ENCODE assay signal across 11 cellular contexts in the genomic region with DNA sequence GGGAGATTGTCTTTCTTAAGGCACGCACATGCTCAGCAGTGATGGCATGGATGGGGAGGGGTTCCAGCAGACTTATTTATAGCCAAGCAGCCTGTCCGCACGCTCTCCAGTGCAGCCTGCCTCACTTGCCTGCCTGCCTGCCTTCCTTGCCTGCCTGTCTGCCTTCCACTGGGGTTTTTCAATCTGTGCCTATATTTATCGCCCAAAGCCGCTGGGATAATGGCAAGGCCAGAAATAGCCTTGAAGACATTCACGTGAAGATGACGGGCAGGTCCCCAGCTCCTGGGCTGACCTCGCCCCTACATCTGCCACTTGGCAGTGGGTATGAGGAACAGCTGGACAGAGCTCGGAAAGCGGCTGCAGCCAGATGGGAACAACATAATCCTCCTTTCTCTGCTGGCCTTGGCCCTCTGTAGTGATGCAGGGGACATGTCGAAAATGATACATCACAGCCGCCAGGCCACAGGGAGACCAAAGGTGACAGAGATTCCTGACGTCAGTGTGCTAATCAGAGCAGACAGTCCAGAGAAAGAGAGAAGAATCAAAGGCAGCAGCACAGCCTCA. TPM values are rescaled to one million over a fixed set of nuclear protein-coding genes. Genes with fewer than 3 reads are reported as not detected.
DNase-seq lines count a peak whose midpoint lies in the region; ATAC-seq and TF ChIP-seq lines count a peak whose summit lies in the region.
"Had no signal": no experiment of that assay in that cellular context is flagged by ENCODE, and none has a peak within 500 bp of the region (broad histone marks: within the 10 kb centered on the region; RNA-seq: fewer than 3 reads in every experiment).

No MANE protein-coding gene starts in this region.

- H2BK5ac ChIP-seq in IMR-90 (ENCODE audit: low read depth, low read length, poor library complexity, severe bottlenecking): no peak overlapping the region

- H3K4me1 ChIP-seq in IMR-90 (ENCODE audit: control insufficient read depth, insufficient read depth, low read length) (peaks cover 36% of the 10 kb centered on the region), body of pancreas (peaks cover 16% of the 10 kb centered on the region), left ventricle myocardium inferior (peaks cover 100% of the 10 kb centered on the region)
- H3K4me1 ChIP-seq: parathyroid adenoma had no signal

- in situ Hi-C loops in IMR-90 (cut with MboI; ENCODE audit: low sequenced_read_pairs): no loop called here
- in situ Hi-C loops in ACHN (cut with HindIII; ENCODE audit: low pct_ligation_motif_present, low pct_unique_long_range_greater_than_20kb, low sequenced_read_pairs): no loop called here

- H3K27ac ChIP-seq in IMR-90 (ENCODE audit: insufficient read depth, low read length) (no peak overlapping the region), body of pancreas (peak overlapping the region in 1 of 4 donors; percentile 12), left ventricle myocardium inferior (replicated peaks) (peak overlapping the region; percentile 91)
- H3K27ac ChIP-seq: parathyroid adenoma had no signal

- POLR2A ChIA-PET in IMR-90 (lab: Charles Lee; ENCODE audit: unreplicated experiment): no interaction called here
- POLR2A ChIA-PET in GM10248 (lab: Yijun Ruan, JAX): no interaction called here

- H2AK9ac ChIP-seq in IMR-90 (replicated peaks; ENCODE audit: low read depth, low read length, poor library complexity): peak overlapping the region; percentile 65

- no peak for TF ChIP-seq RAD21 in IMR-90 (IDR thresholded peaks at IDR 0.05; ENCODE audit: low read length)

- no peak overlapping the region for H3K4me3 ChIP-seq in IMR-90 (ENCODE audit: insufficient read depth, low read depth, low read length)
- H3K4me3 ChIP-seq in body of pancreas: no peak overlapping the region
- H3K4me3 ChIP-seq in left ventricle myocardium inferior: peak overlapping the region; percentile 9

- H3K56ac ChIP-seq in IMR-90 (ENCODE audit: extremely low read depth, insufficient read depth, low read length): no peak overlapping the region

- H3K4ac ChIP-seq in IMR-90 (ENCODE audit: low read depth, low read length): no peak overlapping the region

- H3K27me3 ChIP-seq in IMR-90 (ENCODE audit: control insufficient read depth, insufficient read depth, low read length): peaks cover 2% of the 10 kb centered on the region; the same call in 1 of the 2 replicates
- no peaks in the 10 kb centered on the region for H3K27me3 ChIP-seq in body of pancreas
- H3K27me3 ChIP-seq in left ventricle myocardium inferior (ENCODE audit: low read depth): no peaks in the 10 kb centered on the region

- BruUV-seq in IMR-90 (replicated peaks; lab: Mats Ljungman, UMichigan): no TSS peak

- H4K8ac ChIP-seq in IMR-90 (ENCODE audit: low read depth in 2 of 2, low read length in 2 of 2): no peak overlapping the region

- no peaks in the 10 kb centered on the region for H3K9me3 ChIP-seq in IMR-90 (ENCODE audit: control insufficient read depth, insufficient read depth, low read length)
- H3K9me3 ChIP-seq in body of pancreas: no peaks in the 10 kb centered on the region
- H3K9me3 ChIP-seq in left ventricle myocardium inferior (replicated peaks): no peaks in the 10 kb centered on the region

- H3K9me1 ChIP-seq in IMR-90 (ENCODE audit: insufficient read depth, low read length): peaks cover 31% of the 10 kb centered on the region

- H2AK5ac ChIP-seq in IMR-90 (ENCODE audit: low read depth, low read length): peak overlapping the region; percentile 39; the same call in 1 of the 2 replicates

- H3K14ac ChIP-seq in IMR-90 (replicated peaks; ENCODE audit: low read depth, low read length): no peak overlapping the region

- DNase-seq in IMR-90 (no peak), body of pancreas (peak in 3 of 4 donors; percentile 24 to 39 (median 34)), left ventricle myocardium inferior (peak; percentile 75), retina (peak; percentile 70), ACHN (no peak), head of caudate nucleus (no peak), hepatic stellate cell (ENCODE audit: low spot score) (no peak), GM10248 (ENCODE audit: extremely low spot score) (no peak)
- DNase-seq: activated CD4-positive, CD25-positive, alpha-beta regulatory T cell; activated T-cell treated with anti-CD3 and anti-CD28 coated beads, Interleukin-2, amount 50 U/mL, for 1 hour had no signal

- CTCF ChIA-PET in IMR-90 (lab: Yijun Ruan, JAX): no interaction called here
- CTCF ChIA-PET in GM10248 (lab: Yijun Ruan, JAX): no interaction called here

- H2AFZ ChIP-seq in IMR-90 (replicated peaks; ENCODE audit: low read length, poor library complexity): no peak overlapping the region
- H2AFZ ChIP-seq: parathyroid adenoma had no signal

- H3K79me1 ChIP-seq in IMR-90 (ENCODE audit: low read depth in 1 of 2, low read length in 2 of 2): peaks cover 0 to 36% of the 10 kb centered on the region in 2 experiments; a peak in 2 of 4 replicates

- H4K5ac ChIP-seq in IMR-90 (ENCODE audit: low read depth, low read length): no peak overlapping the region

- TF ChIP-seq POLR2A in IMR-90 (IDR thresholded peaks at IDR 0.05; ENCODE audit: low read depth, low read length) (no peak), body of pancreas (IDR thresholded peaks at IDR 0.05) (no peak)

- WGBS in IMR-90 (ENCODE audit: extremely low coverage in 2 of 2, insufficient read length in 1 of 2), 2 experiments: 81% methylated on average over 8 of the region's 13 CpGs; no CpG with 5 or more reads in 1 of the 2 experiments
- 72 to 83% methylated on average over 12 to 13 of the region's 13 CpGs for WGBS in body of pancreas, 2 donors

- H3K9ac ChIP-seq in IMR-90 (ENCODE audit: low read depth, low read length): no peak overlapping the region
- H3K9ac ChIP-seq: parathyroid adenoma had no signal

- ATAC-seq in IMR-90 (ENCODE audit: low read depth) (no peak), body of pancreas (peak; percentile 36)

- no peak overlapping the region for H2BK20ac ChIP-seq in IMR-90 (ENCODE audit: low read depth, low read length)

- H2BK120ac ChIP-seq in IMR-90 (ENCODE audit: low read depth, low read length): no peak overlapping the region

- H3K4me2 ChIP-seq in IMR-90 (ENCODE audit: low read depth, low read length): no peak overlapping the region

- intact Hi-C loops in IMR-90 (cut with micrococcal nuclease): no loop called here
- intact Hi-C loops in body of pancreas (cut with DNase I): no loop called here
- intact Hi-C loops in left ventricle myocardium inferior (cut with micrococcal nuclease): no loop called here
- intact Hi-C loops in head of caudate nucleus (cut with DNase I): no loop called here

- no peak overlapping the region for H3K18ac ChIP-seq in IMR-90 (ENCODE audit: low read depth, low read length)

- dilution Hi-C loops in IMR-90 (cut with HindIII; ENCODE audit: low sequenced_read_pairs, unreplicated experiment): no loop called here

- TF ChIP-seq CTCF in IMR-90 (conservative IDR thresholded peaks at IDR 0.05; ENCODE audit: low read depth, low read length) (no peak), body of pancreas (IDR thresholded peaks at IDR 0.05) (no peak), left ventricle myocardium inferior (IDR thresholded peaks at IDR 0.05; ENCODE audit: borderline replicate concordance) (no peak), GM10248 (IDR thresholded peaks at IDR 0.05; ENCODE audit: control extremely low read depth, extremely low read depth, low read depth, missing control alignments) (no peak)

- H4K91ac ChIP-seq in IMR-90 (ENCODE audit: insufficient read depth, low read depth, low read length): no peak overlapping the region

- H3K23ac ChIP-seq in IMR-90 (ENCODE audit: low read depth, low read length): no peak overlapping the region

- H3K36me3 ChIP-seq in IMR-90 (ENCODE audit: control insufficient read depth, insufficient read depth, low read length): peaks cover 1% of the 10 kb centered on the region; the same call in 1 of the 2 replicates
- H3K36me3 ChIP-seq in body of pancreas (replicated peaks in 1 of 2; ENCODE audit: insufficient read depth in 1 of 2, low read depth in 2 of 2): no peaks in the 10 kb centered on the region
- H3K36me3 ChIP-seq in left ventricle myocardium inferior: no peaks in the 10 kb centered on the region

- peaks cover 30% of the 10 kb centered on the region for H4K20me1 ChIP-seq in IMR-90 (ENCODE audit: insufficient read depth, low read length)

- peak overlapping the region; percentile 41; the same call in 1 of the 3 replicates for H2BK15ac ChIP-seq in IMR-90 (ENCODE audit: low read depth, low read length)

TF ChIP-seq in IMR-90, 13 proteins besides CTCF, POLR2A, EP300 and RAD21 (continues in another document):
- no peak for TF ChIP-seq SMC3 (IDR thresholded peaks at IDR 0.05; ENCODE audit: low read depth, low read length)
- no peak for TF ChIP-seq RCOR1 (IDR thresholded peaks at IDR 0.05; ENCODE audit: insufficient replicate concordance, low read length)
- no peak for TF ChIP-seq MAZ (IDR thresholded peaks at IDR 0.05; ENCODE audit: borderline replicate concordance, low read depth, low read length)
- no peak for TF ChIP-seq FOS (IDR thresholded peaks at IDR 0.05; ENCODE audit: low read depth, low read length)
- no peak for TF ChIP-seq MAFK (IDR thresholded peaks at IDR 0.05; ENCODE audit: low read depth, low read length)
- no peak for TF ChIP-seq RFX5 (IDR thresholded peaks at IDR 0.05; ENCODE audit: low read depth, low read length)
- TF ChIP-seq BHLHE40 (IDR thresholded peaks at IDR 0.05; ENCODE audit: low read depth, low read length): no peak
- TF ChIP-seq USF2 (IDR thresholded peaks at IDR 0.05; ENCODE audit: low read depth, low read length): no peak

RNA-seq across cellular contexts. Expression of gene PITPNM2, which starts 53.3 kb away (rescaled TPM):
- total RNA-seq in IMR-90 (2012; rRNA removed): 0.83 and 1.6 TPM in 2 replicates
- polyA plus RNA-seq in IMR-90 (2012; rRNA removed): 3.0 and 3.1 TPM in 2 replicates
- polyA plus RNA-seq in IMR-90 (2012; cell fraction: cytosol; rRNA removed): 1.4 and 3.3 TPM in 2 replicates
- polyA plus RNA-seq in IMR-90 (2012; cell fraction: nucleus; rRNA removed; ENCODE audit: low replicate concordance): 12.1 and 24.5 TPM in 2 replicates
- 1 to 10 TPM; 3.6 to 7.6 TPM for total RNA-seq in body of pancreas
- total RNA-seq in left ventricle myocardium inferior: 18.4 TPM

Comparison
In these comparisons a context has a peak if more than half of its experiments do, and no peak if none do; other contexts are left out.
1. DNase-seq: peak in body of pancreas (3 of 4), left ventricle myocardium inferior (single experiment) and retina (single experiment); none in IMR-90 (single experiment), ACHN (single experiment), head of caudate nucleus (0 of 42), hepatic stellate cell (single experiment) and GM10248 (single experiment).